ENCODE assay signal across 13 cellular contexts in genomic region chr11:17010851-17011420, GRCh38.
"Had no signal": no experiment of that assay in that cellular context is flagged by ENCODE, and none has a peak within 500 bp of the region (broad histone marks: within the 10 kb centered on the region; RNA-seq: fewer than 3 reads in every experiment).

No MANE protein-coding gene starts in this region.

- H3K36me3 ChIP-seq: neural progenitor cell, ovary, stomach had no signal

- H3K4me3 ChIP-seq: neural progenitor cell, ovary, testis had no signal

- H3K9me3 ChIP-seq: ovary, stomach, testis had no signal

- H3K4me1 ChIP-seq: foreskin keratinocyte, testis had no signal

- DNase-seq: activated CD4-positive, alpha-beta T cell treated with anti-CD3 and anti-CD28 coated beads for 1 hour; activated CD4-positive, alpha-beta T cell treated with anti-CD3 and anti-CD28 coated beads, Interleukin-2, amount 50 U/mL, for 4 hours; activated naive CD4-positive, alpha-beta T cell treated with anti-CD3 and anti-CD28 coated beads, Interleukin-2, amount 10 ng/mL, durations not matched to agents 7 days and 5 days; effector memory CD4-positive, alpha-beta T cell; foreskin keratinocyte; naive B cell; ovary; stimulated activated CD4-positive, alpha-beta T cell treated with anti-CD3 and anti-CD28 coated beads, Interleukin-12 subunit alpha, Interleukin-12 subunit beta, amount 100 ng/mL, for 4 hours; stimulated activated CD4-positive, alpha-beta T cell treated with anti-CD3 and anti-CD28 coated beads, Interleukin-2, amount 100 ng/mL, for 24 hours; stomach; T1000; testis had no signal

- ATAC-seq: foreskin keratinocyte had no signal

- H3K27ac ChIP-seq: foreskin keratinocyte, neural progenitor cell, ovary, testis had no signal

- H3K9ac ChIP-seq: neural progenitor cell had no signal

- H3K27me3 ChIP-seq: ovary, testis had no signal
